19 cellular contexts compared by ENCODE assay signal in the genomic region with DNA sequence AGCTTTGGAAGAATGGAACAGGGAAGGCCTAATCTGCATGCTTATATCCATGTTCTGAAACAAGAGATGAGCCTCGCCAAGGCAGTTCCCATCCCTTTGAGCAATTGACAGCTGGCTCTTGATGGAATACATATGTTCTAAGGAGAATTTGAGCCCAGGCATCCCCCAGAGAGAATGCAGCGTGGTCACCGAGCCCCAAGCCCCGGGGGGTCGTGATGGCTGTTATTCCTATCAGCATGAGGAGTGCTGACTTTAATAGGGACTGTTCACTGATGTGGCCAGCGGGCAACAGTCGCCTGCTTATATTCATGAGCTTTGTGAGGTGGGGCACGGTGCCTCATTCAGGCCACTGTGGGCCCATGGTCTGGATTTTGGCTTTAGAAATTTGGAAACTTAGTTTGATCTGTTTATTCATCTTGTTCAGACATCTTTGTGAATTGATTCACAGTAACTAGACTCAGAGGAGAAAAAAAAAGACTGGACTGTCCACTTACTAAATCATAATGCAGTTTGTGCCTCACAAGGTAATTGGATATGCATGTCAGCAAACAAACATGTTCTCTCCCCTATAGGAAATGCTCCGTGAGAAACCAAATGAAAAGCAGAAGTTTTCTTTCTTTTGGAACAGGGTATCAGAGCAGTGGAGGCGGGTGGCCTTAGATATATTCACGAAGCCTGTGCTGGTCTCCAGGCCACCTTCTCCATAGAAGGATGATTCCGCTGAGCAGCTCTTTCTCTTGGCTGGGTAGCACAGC.
DNase-seq lines count a peak whose midpoint lies in the region; ATAC-seq and TF ChIP-seq lines count a peak whose summit lies in the region.
"Had no signal": no experiment of that assay in that cellular context is flagged by ENCODE, and none has a peak within 500 bp of the region (broad histone marks: within the 10 kb centered on the region; RNA-seq: fewer than 3 reads in every experiment).

No MANE protein-coding gene starts in this region.

- peak; percentile 88 for DNase-seq in NCI-H146 (lab: John Stamatoyannopoulos, UW)
- DNase-seq in adipocyte (ENCODE audit: low read depth): peak; percentile 69
- DNase-seq in esophagus squamous epithelium (lab: John Stamatoyannopoulos, UW): no peak
- no peak for DNase-seq in stomach
- DNase-seq in Kasumi-1 (lab: John Stamatoyannopoulos, UW): no peak
- no peak for DNase-seq in WERI-Rb-1
- DNase-seq: ACHN, AML-193, COR-L47, EL, H9, Karpas-422, MM.1S, NCI-H1105, NCI-H187, NCI-H446, NCI-H748 treated with DMSO at 0.1 percent for 48 hours, RPMI8226 had no signal

- no peaks in the 10 kb centered on the region for H3K36me3 ChIP-seq in adipocyte (ENCODE audit: control insufficient read depth, insufficient read depth, low read length, severe bottlenecking)
- H3K36me3 ChIP-seq in esophagus squamous epithelium: peaks cover 0 to 12% (median 0%) of the 10 kb centered on the region in 3 donors
- H3K36me3 ChIP-seq in stomach: peaks cover 0 to 4% (median 0%) of the 10 kb centered on the region in 4 donors
- H3K36me3 ChIP-seq in WERI-Rb-1: no peaks in the 10 kb centered on the region

- no peak overlapping the region for H3K4me3 ChIP-seq in adipocyte (ENCODE audit: low read length)
- H3K4me3 ChIP-seq in esophagus squamous epithelium: no peak overlapping the region
- H3K4me3 ChIP-seq in stomach: no peak overlapping the region
- no peak overlapping the region for H3K4me3 ChIP-seq in WERI-Rb-1 (ENCODE audit: low read depth, low read length)

- H3K9ac ChIP-seq in adipocyte (ENCODE audit: low read length): no peak overlapping the region

- peaks cover 9% of the 10 kb centered on the region for H3K4me1 ChIP-seq in adipocyte (ENCODE audit: control insufficient read depth, insufficient read depth, low read length)
- peaks cover 0 to 15% (median 7%) of the 10 kb centered on the region in 3 donors for H3K4me1 ChIP-seq in esophagus squamous epithelium
- peaks cover 0 to 16% (median 7%) of the 10 kb centered on the region in 4 donors for H3K4me1 ChIP-seq in stomach

- H3K27ac ChIP-seq in esophagus squamous epithelium (peak overlapping the region in 3 of 4 donors; percentile 51 to 75 (median 70)), stomach (peak overlapping the region in 3 of 5 donors; percentile 2 to 32 (median 27)), WERI-Rb-1 (no peak overlapping the region)

- WGBS in esophagus squamous epithelium, 2 donors: 83 to 87% methylated on average over 4 to 10 of the region's 12 CpGs
- 77 to 91% (median 85%) methylated on average over 12 of the region's 12 CpGs for WGBS in stomach, 5 donors

- TF ChIP-seq CTCF in esophagus squamous epithelium (IDR thresholded peaks at IDR 0.05) (no peak), stomach (IDR thresholded peaks at IDR 0.05) (no peak), WERI-Rb-1 (IDR thresholded peaks at IDR 0.05; ENCODE audit: low read depth, low read length) (no peak)

- no peak for TF ChIP-seq POLR2A in esophagus squamous epithelium (IDR thresholded peaks at IDR 0.05)
- no peak for TF ChIP-seq POLR2A in stomach (IDR thresholded peaks at IDR 0.05)

- intact Hi-C loops in esophagus squamous epithelium (cut with DNase I): no loop called here
- intact Hi-C loops in stomach (cut with DNase I; ENCODE audit: low total_unique reads): no loop called here

- ATAC-seq in GM18519 (IDR thresholded peaks at IDR 0.05; ENCODE audit: low FRiP score, unreplicated experiment): no peak

- TF ChIP-seq EP300 in stomach (IDR thresholded peaks at IDR 0.05): no peak

- H3K27me3 ChIP-seq in adipocyte (replicated peaks; ENCODE audit: control insufficient read depth, insufficient read depth, low read length) (no peaks in the 10 kb centered on the region), esophagus squamous epithelium (no peaks in the 10 kb centered on the region), stomach (no peaks in the 10 kb centered on the region), WERI-Rb-1 (ENCODE audit: insufficient read depth, low read depth, severe bottlenecking) (no peaks in the 10 kb centered on the region)

- H3K9me3 ChIP-seq in adipocyte (ENCODE audit: control insufficient read depth, low read length): peaks cover 7% of the 10 kb centered on the region
- H3K9me3 ChIP-seq in esophagus squamous epithelium: no peaks in the 10 kb centered on the region
- peaks cover 0 to 3% (median 0%) of the 10 kb centered on the region in 4 donors for H3K9me3 ChIP-seq in stomach
- H3K9me3 ChIP-seq in WERI-Rb-1 (ENCODE audit: severe bottlenecking): no peaks in the 10 kb centered on the region

Comparison
In these comparisons a context has a peak if more than half of its experiments do, and no peak if none do; other contexts are left out.
1. DNase-seq: peak in NCI-H146 (single experiment) and adipocyte (single experiment); none in esophagus squamous epithelium (single experiment), stomach (single experiment), Kasumi-1 (0 of 2) and WERI-Rb-1 (single experiment).